ENCODE assay signal across 12 cellular contexts in the genomic region with DNA sequence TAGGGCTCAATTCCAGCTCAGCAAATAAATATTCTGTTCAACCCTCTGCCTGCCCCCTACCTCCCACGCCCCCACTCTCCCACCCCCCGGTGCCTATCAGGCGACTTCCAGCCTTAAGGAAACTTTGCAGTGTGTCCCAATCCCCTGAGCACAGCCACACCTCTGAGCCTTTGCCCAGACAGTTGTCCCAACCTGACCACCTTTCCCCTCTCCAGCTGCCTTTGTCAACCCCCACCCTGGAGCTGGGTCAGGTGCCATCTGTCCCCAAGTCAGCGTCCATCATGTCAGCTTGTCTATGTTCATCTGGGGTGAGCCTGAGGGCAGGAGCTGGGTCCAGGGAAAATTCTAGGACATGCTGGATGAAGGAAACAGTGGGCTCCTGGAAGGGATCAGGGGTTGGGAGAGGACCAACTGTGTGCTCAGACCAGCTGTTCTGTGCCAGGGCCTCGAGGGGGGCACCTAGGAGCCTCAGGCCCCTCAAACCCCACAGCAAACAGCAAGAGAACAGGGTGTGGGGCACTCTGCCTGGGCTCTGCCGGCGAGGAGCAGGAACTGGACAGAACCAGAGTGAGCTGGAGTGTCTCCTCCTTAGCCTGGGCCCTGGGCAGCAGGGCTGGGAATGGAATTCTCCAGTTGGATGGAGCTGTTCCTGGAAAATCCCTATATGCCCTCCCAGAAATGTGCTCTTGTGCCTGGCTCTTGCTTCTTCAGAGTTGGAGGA. TPM values are rescaled to one million over a fixed set of nuclear protein-coding genes. Genes with fewer than 3 reads are reported as not detected.
DNase-seq lines count a peak whose midpoint lies in the region; ATAC-seq, FAIRE-seq and TF ChIP-seq lines count a peak whose summit lies in the region.
"Had no signal": no experiment of that assay in that cellular context is flagged by ENCODE, and none has a peak within 500 bp of the region (broad histone marks: within the 10 kb centered on the region; RNA-seq: fewer than 3 reads in every experiment).

No MANE protein-coding gene starts in this region.

- TF ChIP-seq EP300 in A549 (IDR thresholded peaks at IDR 0.05), result no peak

- ATAC-seq in A549, result 0 out of 6 replicates have a peak, but pooled peaks of 1 of the 2 experiments have one; percentile 13
- no peak for ATAC-seq in GM21367 (IDR thresholded peaks at IDR 0.05; ENCODE audit: unreplicated experiment)

- no peak for TF ChIP-seq CTCF in A549 (IDR thresholded peaks at IDR 0.05)
- TF ChIP-seq CTCF in kidney (IDR thresholded peaks at IDR 0.05; ENCODE audit: borderline replicate concordance, extremely low read depth, insufficient read depth), result no peak
- no peak for TF ChIP-seq CTCF in adrenal gland (IDR thresholded peaks at IDR 0.05)

- WGBS in A549 (ENCODE audit: missing lambda C conversion rate), result 80% methylated on average over 5 of the region's 7 CpGs
- 61 to 79% (median 67%) methylated on average over 4 to 7 of the region's 7 CpGs for WGBS in adrenal gland, 4 donors

- H3K9me3 ChIP-seq in A549, result no peaks in the 10 kb centered on the region
- no peaks in the 10 kb centered on the region for H3K9me3 ChIP-seq in adipocyte (ENCODE audit: control insufficient read depth, low read length)
- no peaks in the 10 kb centered on the region for H3K9me3 ChIP-seq in kidney (ENCODE audit: control insufficient read depth in 1 of 2, low read length in 2 of 2)
- H3K9me3 ChIP-seq in adrenal gland (replicated peaks in 1 of 3), result no peaks in the 10 kb centered on the region

- TF ChIP-seq POLR2A in A549 (IDR thresholded peaks at IDR 0.05; ENCODE audit: low read length) (no peak), adrenal gland (IDR thresholded peaks at IDR 0.05) (no peak)

- POLR2A ChIA-PET in A549 (lab: Yijun Ruan, JAX), result no interaction called here

- CTCF ChIA-PET in A549 (lab: Yijun Ruan, JAX), result interaction anchor here (1.4 to 40.8 kb wide), 5 partner anchors 2 to 254 kb away, joined by 3 to 837 read pairs (median 4); a partner anchor contains a TSS

- DNase-seq in A549 (ENCODE audit: low read depth in 1 of 2, low spot score in 1 of 2), result no peak
- peak; percentile 35 for DNase-seq in adipocyte (ENCODE audit: low read depth)
- DNase-seq in kidney, result peak; percentile 91
- DNase-seq in posterior vena cava (ENCODE audit: low spot score), result peak; percentile 81
- DNase-seq in 8988T, result no peak
- no peak for DNase-seq in adrenal gland
- DNase-seq in central memory CD4-positive, alpha-beta T cell, result no peak
- DNase-seq: foreskin melanocyte had no signal

- peak overlapping the region; percentile 67 to 79; a peak in 5 of 6 replicates for H3K27ac ChIP-seq in A549
- H3K27ac ChIP-seq in kidney (ENCODE audit: low read depth in 2 of 2, low read length in 2 of 2), result peak overlapping the region; percentile 92 to 94
- peak overlapping the region in 2 of 5 donors; percentile 78 to 88 for H3K27ac ChIP-seq in adrenal gland
- H3K27ac ChIP-seq: brain microvascular endothelial cell had no signal

- intact Hi-C loops in kidney (cut with DNase I) (no loop called here), posterior vena cava (cut with DNase I) (no loop called here), adrenal gland (cut with DNase I) (no loop called here)

- H3K27me3 ChIP-seq in adipocyte (replicated peaks; ENCODE audit: control insufficient read depth, insufficient read depth, low read length) (peaks cover 4% of the 10 kb centered on the region), adrenal gland (no peaks in the 10 kb centered on the region)
- H3K27me3 ChIP-seq: brain microvascular endothelial cell had no signal

- H3K36me3 ChIP-seq in adipocyte (ENCODE audit: control insufficient read depth, insufficient read depth, low read length, severe bottlenecking), result no peaks in the 10 kb centered on the region
- H3K36me3 ChIP-seq in kidney (ENCODE audit: control insufficient read depth in 1 of 2, insufficient read depth in 2 of 2, low read length in 2 of 2), result no peaks in the 10 kb centered on the region
- H3K36me3 ChIP-seq in adrenal gland (replicated peaks in 1 of 2), result no peaks in the 10 kb centered on the region
- H3K36me3 ChIP-seq: brain microvascular endothelial cell had no signal

- H3K4me1 ChIP-seq in A549 (peaks cover 28% of the 10 kb centered on the region), adipocyte (ENCODE audit: control insufficient read depth, insufficient read depth, low read length) (peaks cover 19% of the 10 kb centered on the region), kidney (ENCODE audit: control insufficient read depth in 1 of 2, insufficient read depth in 1 of 2, low read depth in 1 of 2, low read length in 2 of 2) (peaks cover 23 to 48% of the 10 kb centered on the region in 2 donors), adrenal gland (replicated peaks in 1 of 2) (peaks cover 20 to 39% of the 10 kb centered on the region in 2 donors)

- no peak overlapping the region for H3K4me3 ChIP-seq in A549
- no peak overlapping the region for H3K4me3 ChIP-seq in adipocyte (ENCODE audit: low read length)
- no peak overlapping the region for H3K4me3 ChIP-seq in kidney (ENCODE audit: low read length in 2 of 2)
- no peak overlapping the region for H3K4me3 ChIP-seq in adrenal gland

- FAIRE-seq in A549 (lab: Jason Lieb, UNC), result no peak
- FAIRE-seq in kidney (lab: Jason Lieb, UNC), result no peak

- TF ChIP-seq RAD21 in A549 (conservative IDR thresholded peaks at IDR 0.05 in 1 of 2, IDR thresholded peaks at IDR 0.05 in 1 of 2), result no peak

- H3K4me2 ChIP-seq in A549, result peak overlapping the region; percentile 64; the same call in 2 of the 3 replicates

- H3K9ac ChIP-seq in adipocyte (ENCODE audit: low read length) (no peak overlapping the region), kidney (ENCODE audit: low read length in 2 of 2) (peak overlapping the region; percentile 5 to 78)

TF ChIP-seq in A549, 52 proteins besides CTCF, POLR2A, EP300 and RAD21:
- TF ChIP-seq PHF8 (IDR thresholded peaks at IDR 0.05; ENCODE audit: borderline replicate concordance, low read depth), result no peak
TF ChIP-seq in A549: peak in this region for 0.

RNA-seq across cellular contexts. Expression of a gene that starts 17.8 kb away (rescaled TPM):
- polyA plus RNA-seq in A549 (2011; rRNA removed) (0.18 and 0.37 TPM in 2 replicates), A549 (2017; fragmentation: RNase III; extraction: RNeasy Plus Mini Kit Qiagen cat#74134 plus additional on column Dnase treatment) (0.24 to 0.25 TPM (median 0.25 TPM) in 3 replicates), kidney (ENCODE audit: insufficient read depth, low read depth, low replicate concordance) (1,180 TPM), adrenal gland (not detected)
- 0.08 and 0.09 TPM in 2 replicates for polyA plus RNA-seq in A549 (2012; cell fraction: cytosol; rRNA removed)
- 0.20 and 0.46 TPM in 2 replicates for polyA plus RNA-seq in A549 (2012; cell fraction: nucleus; rRNA removed)
- 0.49 and 0.54 TPM in 2 replicates for polyA minus RNA-seq in A549 (2011; rRNA and poly(A)+ RNA removed)
- total RNA-seq in kidney (1,188 TPM), posterior vena cava (not detected), adrenal gland (under 1 TPM in 1 of 8 donors, not detected in 7; 0.69 TPM)
- total RNA-seq: T-helper 2 cell treated with Interferon-gamma antibody and Interleukin-4, amounts not matched to agents 100 ng/mL and 5 ng/mL, for 36 hours had no signal
- polyA plus RNA-seq: neural cell had no signal

RNA-seq across cellular contexts. Expression of a gene that starts 20.6 kb away (rescaled TPM):
- polyA plus RNA-seq in A549 (2011; rRNA removed) (10.0 and 10.7 TPM in 2 replicates), A549 (2017; fragmentation: RNase III; extraction: RNeasy Plus Mini Kit Qiagen cat#74134 plus additional on column Dnase treatment) (7.7 to 10.5 TPM (median 8.7 TPM) in 3 replicates), kidney (ENCODE audit: insufficient read depth, low read depth, low replicate concordance) (5.1 TPM), adrenal gland (10 to 100 TPM in 1 of 3 donors, 1 to 10 TPM in 2; 1.3 to 12.1 (median 2.7) TPM)
- polyA plus RNA-seq in A549 (2012; cell fraction: cytosol; rRNA removed), result 3.5 and 4.3 TPM in 2 replicates
- polyA plus RNA-seq in A549 (2012; cell fraction: nucleus; rRNA removed), result 3.3 and 4.0 TPM in 2 replicates
- polyA minus RNA-seq in A549 (2011; rRNA and poly(A)+ RNA removed), result 27.2 and 31.7 TPM in 2 replicates
- total RNA-seq in kidney (9.2 TPM), posterior vena cava (1 to 10 TPM; 5.0 to 5.5 TPM), adrenal gland (10 to 100 TPM in 7 of 8 donors, 1 to 10 TPM in 1; 3.6 to 27.8 (median 13.9) TPM)

RNA-seq across cellular contexts. Expression of a gene that starts 24.5 kb away (rescaled TPM):
- polyA plus RNA-seq in A549 (2011; rRNA removed) (0.46 and 0.75 TPM in 2 replicates), A549 (2017; fragmentation: RNase III; extraction: RNeasy Plus Mini Kit Qiagen cat#74134 plus additional on column Dnase treatment) (2.2 to 4.7 TPM (median 3.4 TPM) in 3 replicates), kidney (ENCODE audit: insufficient read depth, low read depth, low replicate concordance) (14.3 TPM), adrenal gland (10 to 100 TPM in 2 of 3 donors, under 1 TPM in 1; 0.66 to 52.5 (median 15.6) TPM)
- 7.9 and 9.7 TPM in 2 replicates for polyA plus RNA-seq in A549 (2012; cell fraction: cytosol; rRNA removed)
- 26.7 and 27.1 TPM in 2 replicates for polyA plus RNA-seq in A549 (2012; cell fraction: nucleus; rRNA removed)
- polyA minus RNA-seq in A549 (2011; rRNA and poly(A)+ RNA removed), result 0.15 and 0.54 TPM in 2 replicates
- total RNA-seq in kidney (90.9 TPM), posterior vena cava (10 to 100 TPM in 1 of 2 donors, 1 to 10 TPM in 1; 8.2 to 11.6 TPM), adrenal gland (10 to 100 TPM in 5 of 8 donors, 1 to 10 TPM in 3; 6.3 to 46.1 (median 18.0) TPM)

RNA-seq across cellular contexts. Expression of a gene that starts 33.3 kb away (rescaled TPM):
- polyA plus RNA-seq in A549 (2011; rRNA removed), result 140 and 168 TPM in 2 replicates
- 468 and 497 TPM in 2 replicates for polyA plus RNA-seq in A549 (2012; cell fraction: cytosol; rRNA removed)
- 286 and 317 TPM in 2 replicates for polyA plus RNA-seq in A549 (2012; cell fraction: nucleus; rRNA removed)
- 134 to 148 TPM (median 144 TPM) in 3 replicates for polyA plus RNA-seq in A549 (2017; fragmentation: RNase III; extraction: RNeasy Plus Mini Kit Qiagen cat#74134 plus additional on column Dnase treatment)
- polyA minus RNA-seq in A549 (2011; rRNA and poly(A)+ RNA removed), result 134 and 178 TPM in 2 replicates
- 71.2 TPM for total RNA-seq in kidney
- 284 TPM for polyA plus RNA-seq in kidney (ENCODE audit: insufficient read depth, low read depth, low replicate concordance)
- 10 to 100 TPM; 53.0 to 60.3 TPM for total RNA-seq in posterior vena cava
- total RNA-seq in adrenal gland, result 100 to 1,000 TPM in 2 of 8 donors, 10 to 100 TPM in 6; 80.7 to 177 (median 92.2) TPM
- 100 to 1,000 TPM; 137 to 258 (median 141) TPM for polyA plus RNA-seq in adrenal gland

RNA-seq across cellular contexts. Expression of a gene that starts 34.4 kb away (rescaled TPM):
- 19.4 and 20.4 TPM in 2 replicates for polyA plus RNA-seq in A549 (2011; rRNA removed)
- polyA plus RNA-seq in A549 (2012; cell fraction: cytosol; rRNA removed), result 13.6 and 19.6 TPM in 2 replicates
- polyA plus RNA-seq in A549 (2012; cell fraction: nucleus; rRNA removed), result 23.0 and 26.3 TPM in 2 replicates
- 19.9 to 22.0 TPM (median 20.3 TPM) in 3 replicates for polyA plus RNA-seq in A549 (2017; fragmentation: RNase III; extraction: RNeasy Plus Mini Kit Qiagen cat#74134 plus additional on column Dnase treatment)
- polyA minus RNA-seq in A549 (2011; rRNA and poly(A)+ RNA removed), result 29.4 and 33.2 TPM in 2 replicates
- total RNA-seq in kidney, result 72.1 TPM
- 76.9 TPM for polyA plus RNA-seq in kidney (ENCODE audit: insufficient read depth, low read depth, low replicate concordance)
- total RNA-seq in posterior vena cava, result 10 to 100 TPM; 26.7 to 31.3 TPM
- 100 to 1,000 TPM in 1 of 8 donors, 10 to 100 TPM in 7; 79.6 to 133 (median 90.5) TPM for total RNA-seq in adrenal gland
- 100 to 1,000 TPM in 1 of 3 donors, 10 to 100 TPM in 2; 28.8 to 119 (median 57.8) TPM for polyA plus RNA-seq in adrenal gland

Comparison
In these comparisons a context has a peak if more than half of its experiments do, and no peak if none do; other contexts are left out.
1. DNase-seq: peak in adipocyte (single experiment), kidney (single experiment) and posterior vena cava (single experiment); none in A549 (0 of 2), 8988T (single experiment), adrenal gland (0 of 7) and central memory CD4-positive, alpha-beta T cell (single experiment).
2. RNA of a gene that starts 17.8 kb away (total RNA-seq): 1,188 TPM in kidney (single experiment); not detected in posterior vena cava and 0.69 TPM in adrenal gland; every median in the first group is over 100 times any median in the second.